In the genomic region with DNA sequence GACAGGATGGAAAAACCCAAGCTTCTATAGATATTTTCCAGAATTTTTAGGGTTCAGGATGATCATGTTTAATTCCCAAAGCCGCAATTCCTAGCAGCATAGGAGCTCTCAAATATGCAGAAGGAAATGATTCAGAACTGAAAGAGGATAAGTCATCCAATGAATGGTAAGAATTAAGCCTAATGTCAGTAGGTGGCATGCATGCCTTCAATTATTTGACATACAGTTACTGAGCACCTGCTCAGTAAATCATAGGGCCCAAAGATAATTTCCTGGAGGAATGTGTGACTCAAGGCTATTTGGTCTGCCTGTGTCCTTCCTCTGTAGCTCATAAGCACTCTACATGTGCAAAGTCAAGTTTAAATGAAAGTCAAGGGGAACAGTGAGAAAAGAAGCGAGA, we compare ENCODE assay signal across 2 cellular contexts.
TF ChIP-seq lines count a peak whose summit lies in the region.

No MANE protein-coding gene starts in this region.

TF ChIP-seq in liver, 16 proteins besides CTCF, POLR2A, EP300 and RAD21 (continued from another document):
- TF ChIP-seq, protein P1, sequence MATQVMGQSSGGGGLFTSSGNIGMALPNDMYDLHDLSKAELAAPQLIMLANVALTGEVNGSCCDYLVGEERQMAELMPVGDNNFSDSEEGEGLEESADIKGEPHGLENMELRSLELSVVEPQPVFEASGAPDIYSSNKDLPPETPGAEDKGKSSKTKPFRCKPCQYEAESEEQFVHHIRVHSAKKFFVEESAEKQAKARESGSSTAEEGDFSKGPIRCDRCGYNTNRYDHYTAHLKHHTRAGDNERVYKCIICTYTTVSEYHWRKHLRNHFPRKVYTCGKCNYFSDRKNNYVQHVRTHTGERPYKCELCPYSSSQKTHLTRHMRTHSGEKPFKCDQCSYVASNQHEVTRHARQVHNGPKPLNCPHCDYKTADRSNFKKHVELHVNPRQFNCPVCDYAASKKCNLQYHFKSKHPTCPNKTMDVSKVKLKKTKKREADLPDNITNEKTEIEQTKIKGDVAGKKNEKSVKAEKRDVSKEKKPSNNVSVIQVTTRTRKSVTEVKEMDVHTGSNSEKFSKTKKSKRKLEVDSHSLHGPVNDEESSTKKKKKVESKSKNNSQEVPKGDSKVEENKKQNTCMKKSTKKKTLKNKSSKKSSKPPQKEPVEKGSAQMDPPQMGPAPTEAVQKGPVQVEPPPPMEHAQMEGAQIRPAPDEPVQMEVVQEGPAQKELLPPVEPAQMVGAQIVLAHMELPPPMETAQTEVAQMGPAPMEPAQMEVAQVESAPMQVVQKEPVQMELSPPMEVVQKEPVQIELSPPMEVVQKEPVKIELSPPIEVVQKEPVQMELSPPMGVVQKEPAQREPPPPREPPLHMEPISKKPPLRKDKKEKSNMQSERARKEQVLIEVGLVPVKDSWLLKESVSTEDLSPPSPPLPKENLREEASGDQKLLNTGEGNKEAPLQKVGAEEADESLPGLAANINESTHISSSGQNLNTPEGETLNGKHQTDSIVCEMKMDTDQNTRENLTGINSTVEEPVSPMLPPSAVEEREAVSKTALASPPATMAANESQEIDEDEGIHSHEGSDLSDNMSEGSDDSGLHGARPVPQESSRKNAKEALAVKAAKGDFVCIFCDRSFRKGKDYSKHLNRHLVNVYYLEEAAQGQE (IDR thresholded peaks at IDR 0.05) = no peak
- TF ChIP-seq HNF4G (IDR thresholded peaks at IDR 0.05) (no peak), TAF1 (conservative IDR thresholded peaks at IDR 0.05) (no peak)
TF ChIP-seq in liver: peak in this region for 0.

TF ChIP-seq in HepG2, 621 proteins besides CTCF, POLR2A, EP300 and RAD21 (continued from another document):
- TF ChIP-seq, protein P2, sequence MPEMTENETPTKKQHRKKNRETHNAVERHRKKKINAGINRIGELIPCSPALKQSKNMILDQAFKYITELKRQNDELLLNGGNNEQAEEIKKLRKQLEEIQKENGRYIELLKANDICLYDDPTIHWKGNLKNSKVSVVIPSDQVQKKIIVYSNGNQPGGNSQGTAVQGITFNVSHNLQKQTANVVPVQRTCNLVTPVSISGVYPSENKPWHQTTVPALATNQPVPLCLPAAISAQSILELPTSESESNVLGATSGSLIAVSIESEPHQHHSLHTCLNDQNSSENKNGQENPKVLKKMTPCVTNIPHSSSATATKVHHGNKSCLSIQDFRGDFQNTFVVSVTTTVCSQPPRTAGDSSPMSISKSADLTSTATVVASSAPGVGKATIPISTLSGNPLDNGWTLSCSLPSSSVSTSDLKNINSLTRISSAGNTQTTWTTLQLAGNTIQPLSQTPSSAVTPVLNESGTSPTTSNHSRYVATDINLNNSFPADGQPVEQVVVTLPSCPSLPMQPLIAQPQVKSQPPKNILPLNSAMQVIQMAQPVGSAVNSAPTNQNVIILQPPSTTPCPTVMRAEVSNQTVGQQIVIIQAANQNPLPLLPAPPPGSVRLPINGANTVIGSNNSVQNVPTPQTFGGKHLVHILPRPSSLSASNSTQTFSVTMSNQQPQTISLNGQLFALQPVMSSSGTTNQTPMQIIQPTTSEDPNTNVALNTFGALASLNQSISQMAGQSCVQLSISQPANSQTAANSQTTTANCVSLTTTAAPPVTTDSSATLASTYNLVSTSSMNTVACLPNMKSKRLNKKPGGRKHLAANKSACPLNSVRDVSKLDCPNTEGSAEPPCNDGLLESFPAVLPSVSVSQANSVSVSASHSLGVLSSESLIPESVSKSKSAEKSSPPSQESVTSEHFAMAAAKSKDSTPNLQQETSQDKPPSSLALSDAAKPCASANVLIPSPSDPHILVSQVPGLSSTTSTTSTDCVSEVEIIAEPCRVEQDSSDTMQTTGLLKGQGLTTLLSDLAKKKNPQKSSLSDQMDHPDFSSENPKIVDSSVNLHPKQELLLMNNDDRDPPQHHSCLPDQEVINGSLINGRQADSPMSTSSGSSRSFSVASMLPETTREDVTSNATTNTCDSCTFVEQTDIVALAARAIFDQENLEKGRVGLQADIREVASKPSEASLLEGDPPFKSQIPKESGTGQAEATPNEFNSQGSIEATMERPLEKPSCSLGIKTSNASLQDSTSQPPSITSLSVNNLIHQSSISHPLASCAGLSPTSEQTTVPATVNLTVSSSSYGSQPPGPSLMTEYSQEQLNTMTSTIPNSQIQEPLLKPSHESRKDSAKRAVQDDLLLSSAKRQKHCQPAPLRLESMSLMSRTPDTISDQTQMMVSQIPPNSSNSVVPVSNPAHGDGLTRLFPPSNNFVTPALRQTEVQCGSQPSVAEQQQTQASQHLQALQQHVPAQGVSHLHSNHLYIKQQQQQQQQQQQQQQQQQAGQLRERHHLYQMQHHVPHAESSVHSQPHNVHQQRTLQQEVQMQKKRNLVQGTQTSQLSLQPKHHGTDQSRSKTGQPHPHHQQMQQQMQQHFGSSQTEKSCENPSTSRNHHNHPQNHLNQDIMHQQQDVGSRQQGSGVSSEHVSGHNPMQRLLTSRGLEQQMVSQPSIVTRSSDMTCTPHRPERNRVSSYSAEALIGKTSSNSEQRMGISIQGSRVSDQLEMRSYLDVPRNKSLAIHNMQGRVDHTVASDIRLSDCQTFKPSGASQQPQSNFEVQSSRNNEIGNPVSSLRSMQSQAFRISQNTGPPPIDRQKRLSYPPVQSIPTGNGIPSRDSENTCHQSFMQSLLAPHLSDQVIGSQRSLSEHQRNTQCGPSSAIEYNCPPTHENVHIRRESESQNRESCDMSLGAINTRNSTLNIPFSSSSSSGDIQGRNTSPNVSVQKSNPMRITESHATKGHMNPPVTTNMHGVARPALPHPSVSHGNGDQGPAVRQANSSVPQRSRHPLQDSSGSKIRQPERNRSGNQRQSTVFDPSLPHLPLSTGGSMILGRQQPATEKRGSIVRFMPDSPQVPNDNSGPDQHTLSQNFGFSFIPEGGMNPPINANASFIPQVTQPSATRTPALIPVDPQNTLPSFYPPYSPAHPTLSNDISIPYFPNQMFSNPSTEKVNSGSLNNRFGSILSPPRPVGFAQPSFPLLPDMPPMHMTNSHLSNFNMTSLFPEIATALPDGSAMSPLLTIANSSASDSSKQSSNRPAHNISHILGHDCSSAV (CRISPR knock-in tag; IDR thresholded peaks at IDR 0.05; ENCODE audit: borderline replicate concordance) = no peak
- TF ChIP-seq ZFP1 (CRISPR knock-in tag; IDR thresholded peaks at IDR 0.05) = no peak
